8 cellular contexts compared by ENCODE assay signal in the genomic region with DNA sequence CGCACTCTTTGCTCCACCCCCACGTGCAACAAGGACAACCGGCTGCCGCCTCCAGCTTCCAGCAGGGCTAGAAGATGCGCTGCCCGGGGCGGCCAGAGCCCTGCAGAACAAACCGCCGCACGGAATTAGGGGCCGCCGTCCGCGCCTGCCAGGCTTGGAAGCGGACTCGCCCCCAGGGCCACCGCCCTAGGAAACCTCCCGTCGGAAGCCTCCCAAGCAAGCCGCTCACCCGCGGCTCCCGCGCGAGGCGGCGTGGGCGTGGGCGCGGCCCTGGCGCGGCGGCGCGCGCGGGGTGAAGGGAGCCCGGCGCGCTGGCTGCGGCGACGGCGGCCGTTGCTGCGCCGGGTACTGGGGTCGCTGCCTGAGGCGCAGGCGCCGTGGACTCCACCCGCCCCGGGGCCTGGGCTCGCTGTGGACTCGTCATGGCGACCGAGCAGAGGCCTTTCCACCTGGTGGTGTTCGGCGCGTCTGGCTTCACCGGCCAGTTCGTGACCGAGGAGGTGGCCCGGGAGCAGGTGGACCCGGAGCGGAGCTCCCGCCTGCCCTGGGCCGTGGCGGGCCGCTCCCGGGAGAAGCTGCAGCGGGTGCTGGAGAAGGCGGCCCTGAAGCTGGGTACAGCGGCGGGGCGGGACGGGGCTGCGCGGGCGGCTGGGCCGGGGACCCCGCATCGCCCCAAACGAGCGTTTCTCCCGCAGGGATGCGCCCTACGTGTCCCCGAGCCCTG. TPM values are rescaled to one million over a fixed set of nuclear protein-coding genes. Genes with fewer than 3 reads are reported as not detected.
DNase-seq lines count a peak whose midpoint lies in the region; ATAC-seq and TF ChIP-seq lines count a peak whose summit lies in the region.

A gene with protein sequence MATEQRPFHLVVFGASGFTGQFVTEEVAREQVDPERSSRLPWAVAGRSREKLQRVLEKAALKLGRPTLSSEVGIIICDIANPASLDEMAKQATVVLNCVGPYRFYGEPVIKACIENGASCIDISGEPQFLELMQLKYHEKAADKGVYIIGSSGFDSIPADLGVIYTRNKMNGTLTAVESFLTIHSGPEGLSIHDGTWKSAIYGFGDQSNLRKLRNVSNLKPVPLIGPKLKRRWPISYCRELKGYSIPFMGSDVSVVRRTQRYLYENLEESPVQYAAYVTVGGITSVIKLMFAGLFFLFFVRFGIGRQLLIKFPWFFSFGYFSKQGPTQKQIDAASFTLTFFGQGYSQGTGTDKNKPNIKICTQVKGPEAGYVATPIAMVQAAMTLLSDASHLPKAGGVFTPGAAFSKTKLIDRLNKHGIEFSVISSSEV (plus strand): TSS at position 409 of the 724 bp plus-strand sequence. CDS start 14 bp downstream, at position 423.

- TF ChIP-seq CTCF in NB4 (IDR thresholded peaks at IDR 0.05; ENCODE audit: low read depth, low read length) (no peak), upper lobe of left lung (IDR thresholded peaks at IDR 0.05) (no peak)

- peaks cover 0 to 15% (median 5%) of the 10 kb centered on the region in 4 donors for H3K36me3 ChIP-seq in upper lobe of left lung

- peaks cover 0 to 3% (median 0%) of the 10 kb centered on the region in 4 donors for H3K9me3 ChIP-seq in upper lobe of left lung

- peak within 1 kb of the TSS; percentile 71 to 88 (median 86) for H3K27ac ChIP-seq in upper lobe of left lung

- WGBS in upper lobe of left lung, 2 donors: 0 to 1% methylated on average over 21 to 47 of the region's 89 CpGs

- ATAC-seq in HG02571 (IDR thresholded peaks at IDR 0.05; ENCODE audit: unreplicated experiment): peak; percentile 94
- ATAC-seq in upper lobe of left lung (ENCODE audit: low FRiP score in 2 of 2): peak; percentile 92 to 98

- DNase-seq in NB4 (ENCODE audit: low read depth): peak; percentile 85
- peak; percentile 73 to 90 for DNase-seq in SW 1271 (lab: John Stamatoyannopoulos, UW)
- DNase-seq in activated naive CD8-positive, alpha-beta T cell treated with anti-CD3 and anti-CD28 coated beads, Interleukin-2, amount 50 U/mL, for 16 hours (ENCODE audit: low read depth, low spot score): peak; percentile 62
- peak; percentile 87 for DNase-seq in cardiac septum (ENCODE audit: low spot score)
- peak; percentile 66 to 97 (median 80) for DNase-seq in posterior cingulate gyrus
- DNase-seq in upper lobe of left lung: peak; percentile 69 to 95

- peaks cover 0 to 8% (median 7%) of the 10 kb centered on the region in 4 donors for H3K4me1 ChIP-seq in upper lobe of left lung

- H3K27me3 ChIP-seq in upper lobe of left lung: no peaks in the 10 kb centered on the region

- no peak for TF ChIP-seq EP300 in upper lobe of left lung (IDR thresholded peaks at IDR 0.05)

- intact Hi-C loops in cardiac septum (cut with DNase I) (loop anchor here (10.0 kb wide), 1 partner anchor 159 kb away; a partner anchor contains a TSS), posterior cingulate gyrus (cut with DNase I) (loop anchor here (1.0 to 10.0 kb wide), 2 partner anchors 159 to 217 kb away; a partner anchor contains a TSS)

- H3K4me3 ChIP-seq in NB4 (ENCODE audit: low read depth, low read length): peak within 1 kb of the TSS; percentile 77
- H3K4me3 ChIP-seq in upper lobe of left lung: peak within 1 kb of the TSS; percentile 51 to 92 (median 85)

- TF ChIP-seq POLR2A in GM10847 (IDR thresholded peaks at IDR 0.05; ENCODE audit: extremely low read depth, insufficient read length) (peak; percentile 61), NB4 (IDR thresholded peaks at IDR 0.05; ENCODE audit: extremely low read depth, insufficient read length) (peak; percentile 85), upper lobe of left lung (IDR thresholded peaks at IDR 0.05) (peak in 2 of 4 donors; percentile 22 to 71)

RNA-seq across cellular contexts. Expression of the gene that starts here (rescaled TPM):
- 31.3 TPM for total RNA-seq in cardiac septum
- total RNA-seq in upper lobe of left lung: 10 to 100 TPM; 16.8 to 30.3 (median 23.1) TPM

Comparison
In these comparisons a context has a peak if more than half of its experiments do, and no peak if none do; other contexts are left out.
1. Peak in every context shown above with its lines: DNase-seq, ATAC-seq, H3K4me3 ChIP-seq and H3K27ac ChIP-seq.